8 cellular contexts compared by ENCODE assay signal in the genomic region with DNA sequence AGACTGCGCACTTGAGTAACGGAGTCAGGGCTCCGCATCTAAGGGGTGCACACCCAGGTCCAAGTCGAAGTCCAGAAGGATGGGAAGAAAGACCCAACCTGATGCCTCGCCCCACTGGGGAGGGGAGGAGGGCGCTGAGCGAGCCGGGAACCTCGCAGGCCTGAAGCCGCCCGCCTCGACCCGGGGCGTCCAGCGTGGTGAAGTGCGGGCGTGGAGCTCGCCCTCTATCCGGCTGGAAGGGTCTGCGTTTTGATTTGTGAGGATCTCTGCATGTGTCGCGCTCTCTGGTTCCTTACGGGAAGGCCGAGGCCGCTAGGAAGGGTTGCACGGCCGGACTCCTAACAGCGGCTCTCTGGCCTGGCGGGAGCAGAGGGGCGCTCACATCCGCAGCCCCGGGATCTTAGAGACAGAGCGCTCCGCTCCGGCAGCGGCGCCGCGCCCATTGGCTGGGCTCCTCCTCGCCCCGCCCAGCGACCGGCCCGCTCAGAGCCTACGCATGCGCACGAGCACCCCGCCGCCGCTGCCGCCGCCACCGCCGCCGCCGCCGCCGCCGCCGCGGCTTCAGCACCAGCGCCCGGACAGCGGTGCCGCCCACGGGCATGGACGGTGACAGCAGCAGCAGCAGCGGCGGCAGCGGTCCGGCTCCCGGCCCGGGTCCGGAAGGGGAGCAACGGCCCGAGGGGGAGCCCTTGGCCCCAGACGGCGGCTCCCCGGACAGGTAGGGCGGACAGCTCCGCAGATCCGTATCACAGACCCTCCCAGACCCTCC. TPM values are rescaled to one million over a fixed set of nuclear protein-coding genes. Genes with fewer than 3 reads are reported as not detected.
DNase-seq lines count a peak whose midpoint lies in the region; ATAC-seq and TF ChIP-seq lines count a peak whose summit lies in the region.

DISP2 (plus strand) TSS at position 497 of the 769 bp plus-strand sequence; CDS start at position 600, 103 bp downstream.

- TF ChIP-seq CTCF in AG10803 (conservative IDR thresholded peaks at IDR 0.05; ENCODE audit: low read length): no peak
- TF ChIP-seq CTCF in colonic mucosa (IDR thresholded peaks at IDR 0.05): no peak

- H3K4me3 ChIP-seq in AG10803 (ENCODE audit: low read length) (peak within 1 kb of the TSS; percentile 60), colonic mucosa (peak within 1 kb of the TSS; percentile 38)

- H3K27ac ChIP-seq in colonic mucosa: peak within 1 kb of the TSS; percentile 34

- H3K4me3 Mint-ChIP-seq in activated CD4-positive, alpha-beta T cell treated with anti-CD3 and anti-CD28 coated beads, Interleukin-2, amount 10 ng/mL, durations not matched to agents 7 days and 5 days: peak within 1 kb of the TSS; percentile 75

- peaks cover 11% of the 10 kb centered on the region for H3K4me1 Mint-ChIP-seq in activated CD4-positive, alpha-beta T cell treated with anti-CD3 and anti-CD28 coated beads, Interleukin-2, amount 10 ng/mL, durations not matched to agents 7 days and 5 days

- DNase-seq in AG10803 (ENCODE audit: low read depth): peak; percentile 70
- DNase-seq in GM19238 (ENCODE audit: insufficient read length, low spot score): peak; percentile 99
- DNase-seq in NCI-H69 (lab: John Stamatoyannopoulos, UW): peak; percentile 95
- peak; percentile 88 for DNase-seq in activated CD4-positive, alpha-beta T cell treated with anti-CD3 and anti-CD28 coated beads, Interleukin-2, amount 10 ng/mL, durations not matched to agents 7 days and 5 days
- DNase-seq in colonic mucosa: peak; percentile 86
- DNase-seq in left kidney (ENCODE audit: low read depth, low spot score): peak; percentile 93
- DNase-seq in stimulated activated CD4-positive, alpha-beta T cell treated with anti-CD3 and anti-CD28 coated beads, Interleukin-1b, Interleukin-23, amount 100 ng/mL, for 4 hours (ENCODE audit: low read depth in 2 of 2): peak; percentile 83 to 88

- peaks cover 20% of the 10 kb centered on the region for H3K27me3 Mint-ChIP-seq in activated CD4-positive, alpha-beta T cell treated with anti-CD3 and anti-CD28 coated beads, Interleukin-2, amount 10 ng/mL, durations not matched to agents 7 days and 5 days

- H3K9me3 Mint-ChIP-seq in activated CD4-positive, alpha-beta T cell treated with anti-CD3 and anti-CD28 coated beads, Interleukin-2, amount 10 ng/mL, durations not matched to agents 7 days and 5 days: no peaks in the 10 kb centered on the region

- POLR2A ChIA-PET in activated CD4-positive, alpha-beta T cell treated with anti-CD3 and anti-CD28 coated beads, Interleukin-2, amount 10 ng/mL, durations not matched to agents 7 days and 5 days (lab: Charles Lee): no interaction called here

- CTCF ChIA-PET in activated CD4-positive, alpha-beta T cell treated with anti-CD3 and anti-CD28 coated beads, Interleukin-2, amount 10 ng/mL, durations not matched to agents 7 days and 5 days (lab: Charles Lee): interaction anchor here (0.8 to 3.6 kb wide), 10 partner anchors 9 to 64 kb away, joined by 3 to 42 read pairs (median 3); partner anchors contain the start of gene INAFM2

- peak within 1 kb of the TSS; percentile 33 to 51 for H3K9ac ChIP-seq in colonic mucosa (ENCODE audit: low read depth in 2 of 2, low read length in 2 of 2)

- ATAC-seq in HG03354 (IDR thresholded peaks at IDR 0.05; ENCODE audit: poor library complexity, severe bottlenecking, unreplicated experiment): peak; percentile 88

- H3K36me3 ChIP-seq in colonic mucosa: no peaks in the 10 kb centered on the region

- H3K36me3 Mint-ChIP-seq in activated CD4-positive, alpha-beta T cell treated with anti-CD3 and anti-CD28 coated beads, Interleukin-2, amount 10 ng/mL, durations not matched to agents 7 days and 5 days (ENCODE audit: low read depth): no peaks in the 10 kb centered on the region

- intact Hi-C loops in colonic mucosa (cut with DNase I): no loop called here

- H3K27me3 ChIP-seq in colonic mucosa: no peaks in the 10 kb centered on the region

- H3K9me3 ChIP-seq in colonic mucosa: no peaks in the 10 kb centered on the region

- no peak within 1 kb of the TSS for H3K27ac Mint-ChIP-seq in activated CD4-positive, alpha-beta T cell treated with anti-CD3 and anti-CD28 coated beads, Interleukin-2, amount 10 ng/mL, durations not matched to agents 7 days and 5 days

- peaks cover 9% of the 10 kb centered on the region for H3K4me1 ChIP-seq in colonic mucosa

RNA-seq across cellular contexts. Expression of gene DISP2, which starts in this region (rescaled TPM):
- 1 to 10 TPM in 1 of 2 experiments, under 1 TPM in 1; 0.60 to 1.4 TPM for total RNA-seq in activated CD4-positive, alpha-beta T cell treated with anti-CD3 and anti-CD28 coated beads, Interleukin-2, amount 10 ng/mL, durations not matched to agents 7 days and 5 days
- total RNA-seq in colonic mucosa: 10 to 100 TPM; 12.6 to 16.3 TPM

Comparison
In these comparisons a context has a peak if more than half of its experiments do, and no peak if none do; other contexts are left out.
1. Peak in every context shown above with its lines: DNase-seq, ATAC-seq, H3K4me3 ChIP-seq and H3K27ac ChIP-seq.
2. RNA of gene DISP2 (total RNA-seq): 12.6 to 16.3 TPM in colonic mucosa; 0.60 to 1.4 TPM in activated CD4-positive, alpha-beta T cell treated with anti-CD3 and anti-CD28 coated beads, Interleukin-2, amount 10 ng/mL, durations not matched to agents 7 days and 5 days; every median in the first group is over 4 times any median in the second.